In the genomic region with DNA sequence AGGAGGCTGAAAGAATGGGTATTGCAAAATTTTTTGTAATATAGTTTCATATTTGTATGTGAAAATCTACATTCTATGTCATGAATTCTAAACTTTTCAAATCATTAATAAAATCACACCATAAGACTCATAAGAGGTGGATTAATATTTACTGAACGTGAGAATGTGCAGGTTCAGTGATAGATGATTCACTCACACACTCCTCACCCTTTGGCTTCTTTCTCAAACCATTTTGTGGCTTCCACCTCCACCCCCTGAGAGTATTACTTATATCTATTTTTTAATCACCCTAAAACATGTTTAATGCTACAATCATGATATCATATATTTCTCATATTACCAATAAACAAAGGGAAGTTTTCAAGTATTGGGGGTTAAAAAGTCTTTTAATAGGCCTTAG, we compare ENCODE assay signal across 31 cellular contexts.
"Had no signal": no experiment of that assay in that cellular context is flagged by ENCODE, and none has a peak within 500 bp of the region (broad histone marks: within the 10 kb centered on the region; RNA-seq: fewer than 3 reads in every experiment).

No MANE protein-coding gene starts in this region.

- H3K9me3 ChIP-seq: adrenal gland, ascending aorta, body of pancreas had no signal

- H3K36me3 ChIP-seq: adrenal gland, ascending aorta, brain microvascular endothelial cell, breast epithelium, cardiac muscle cell had no signal

- ATAC-seq: activated naive CD4-positive, alpha-beta T cell treated with anti-CD3 and anti-CD28 coated beads, Interleukin-2, amount 50 U/mL, for 72 hours; activated naive CD8-positive, alpha-beta T cell treated with anti-CD3 and anti-CD28 coated beads, Interleukin-2, amount 50 U/mL, for 24 hours; activated T-cell treated with anti-CD3 and anti-CD28 coated beads, Interleukin-2, amount 50 U/mL, for 4 hours; activated T-cell treated with anti-CD3 and anti-CD28 coated beads, Interleukin-2, amount 50 U/mL, for 72 hours; activated T-helper 17 cell treated with anti-CD3 and anti-CD28 coated beads, Interleukin-2, amount 50 U/mL, for 72 hours; body of pancreas had no signal

- H3K4me1 ChIP-seq: adrenal gland, ascending aorta, body of pancreas, breast epithelium had no signal

- H3K27me3 ChIP-seq: adrenal gland, ascending aorta, body of pancreas, brain microvascular endothelial cell, breast epithelium, cardiac muscle cell had no signal

- DNase-seq: activated effector memory CD4-positive, alpha-beta T cell treated with anti-CD3 and anti-CD28 coated beads, Interleukin-2, amount 50 U/mL, for 16 hours; activated effector memory CD4-positive, alpha-beta T cell treated with Interleukin-2 at 50 U/mL for 16 hours; activated gamma-delta T cell; activated gamma-delta T cell treated with Interleukin-2 at 50 U/mL for 16 hours; activated naive CD4-positive, alpha-beta T cell; activated naive CD4-positive, alpha-beta T cell treated with anti-CD3 and anti-CD28 coated beads for 36 hours; activated naive CD4-positive, alpha-beta T cell treated with anti-CD3 and anti-CD28 coated beads, Interleukin-2, amount 10 ng/mL, durations not matched to agents 7 days and 5 days; activated naive CD4-positive, alpha-beta T cell treated with anti-CD3 and anti-CD28 coated beads, Interleukin-2, amount 50 U/mL, for 16 hours; activated naive CD4-positive, alpha-beta T cell treated with Interleukin-2 at 50 U/mL for 16 hours; activated naive CD8-positive, alpha-beta T cell treated with anti-CD3 and anti-CD28 coated beads for 36 hours; activated naive CD8-positive, alpha-beta T cell treated with anti-CD3 and anti-CD28 coated beads, Interleukin-2, amount 10 ng/mL, durations not matched to agents 7 days and 5 days; activated naive CD8-positive, alpha-beta T cell treated with anti-CD3 and anti-CD28 coated beads, Interleukin-2, amount 50 U/mL, for 24 hours; activated T-cell treated with anti-CD3 and anti-CD28 coated beads, Interleukin-2, amount 50 U/mL, for 24 hours; activated T-cell treated with anti-CD3 and anti-CD28 coated beads, Interleukin-2, amount 50 U/mL, for 4 hours; activated T-cell treated with anti-CD3 and anti-CD28 coated beads, Interleukin-2, amount 50 U/mL, for 48 hours; activated T-cell treated with anti-CD3 and anti-CD28 coated beads, Interleukin-2, amount 50 U/mL, for 72 hours; adrenal gland; amniotic stem cell; amygdala; anterior cingulate cortex; aorta; body of pancreas; brain microvascular endothelial cell; caudate nucleus; central memory CD4-positive, alpha-beta T cell; cerebellar nuclear complex had no signal

- H3K27ac ChIP-seq: adrenal gland, ascending aorta, body of pancreas, brain microvascular endothelial cell, breast epithelium, cardiac muscle cell had no signal

- H3K4me3 ChIP-seq: adrenal gland, ascending aorta, body of pancreas, breast epithelium, cardiac muscle cell had no signal
